In genomic region chr5:151684690-151685361, GRCh38 we compare ENCODE assay signal across 9 cellular contexts. TPM values are rescaled to one million over a fixed set of nuclear protein-coding genes. Genes with fewer than 3 reads are reported as not detected.
A peak's percentile ranks its signal among the peaks of the same experiment; 100 is the strongest.
DNase-seq lines count a peak whose midpoint lies in the region; ATAC-seq and TF ChIP-seq lines count a peak whose summit lies in the region.
"Had no signal": no experiment of that assay in that cellular context is flagged by ENCODE, and none has a peak within 500 bp of the region (broad histone marks: within the 10 kb centered on the region; RNA-seq: fewer than 3 reads in every experiment).

No MANE protein-coding gene starts in this region.

- H3K4me1 Mint-ChIP-seq in CD14-positive monocyte (peaks cover 60% of the 10 kb centered on the region), T-helper 17 cell (peaks cover 13% of the 10 kb centered on the region)

- ATAC-seq in HG03354 (IDR thresholded peaks at IDR 0.05; ENCODE audit: poor library complexity, severe bottlenecking, unreplicated experiment) (no peak), T-helper 17 cell (no peak)

- intact Hi-C loops in CD14-positive monocyte (cut with micrococcal nuclease): no loop called here

- H3K9me3 ChIP-seq in muscle layer of duodenum (ENCODE audit: control insufficient read depth in 1 of 2, low read length in 2 of 2) (no peaks in the 10 kb centered on the region), T-helper 17 cell (ENCODE audit: control insufficient read depth, low read length, poor library complexity, severe bottlenecking) (no peaks in the 10 kb centered on the region)

- DNase-seq in CD14-positive monocyte (ENCODE audit: low spot score): no peak
- DNase-seq in NCI-H226: peak; percentile 95
- no peak for DNase-seq in epithelial cell of prostate (ENCODE audit: low read depth, low spot score)
- DNase-seq in DMS79 (lab: John Stamatoyannopoulos, UW): no peak
- no peak for DNase-seq in COR-L47 (lab: John Stamatoyannopoulos, UW)
- no peak for DNase-seq in T-helper 17 cell
- DNase-seq: naive B cell had no signal

- H3K27ac ChIP-seq in epithelial cell of prostate (peak overlapping the region; percentile 39), muscle layer of duodenum (ENCODE audit: low read length) (peak overlapping the region; percentile 95)

- H3K27me3 ChIP-seq in muscle layer of duodenum (ENCODE audit: low read depth, low read length): no peaks in the 10 kb centered on the region

- H3K27ac Mint-ChIP-seq in CD14-positive monocyte: peak overlapping the region in 3 of 7 donors; percentile 27 to 50 (median 41)
- no peak overlapping the region for H3K27ac Mint-ChIP-seq in T-helper 17 cell
- H3K27ac Mint-ChIP-seq: naive B cell had no signal

- no peak overlapping the region for H3K4me3 Mint-ChIP-seq in CD14-positive monocyte
- no peak overlapping the region for H3K4me3 Mint-ChIP-seq in T-helper 17 cell
- H3K4me3 Mint-ChIP-seq: naive B cell had no signal

- H3K36me3 Mint-ChIP-seq in CD14-positive monocyte (no peaks in the 10 kb centered on the region), T-helper 17 cell (ENCODE audit: low read depth) (peaks cover 7% of the 10 kb centered on the region)

- H3K36me3 ChIP-seq in muscle layer of duodenum (ENCODE audit: control insufficient read depth in 1 of 2, insufficient read depth in 2 of 2, low read length in 2 of 2): peaks cover 0 to 20% of the 10 kb centered on the region in 2 donors

- peaks cover 4 to 15% (median 7%) of the 10 kb centered on the region in 3 donors for H3K27me3 Mint-ChIP-seq in CD14-positive monocyte (ENCODE audit: low read depth in 3 of 3)
- H3K27me3 Mint-ChIP-seq in T-helper 17 cell: peaks cover 61% of the 10 kb centered on the region

- H3K4me3 ChIP-seq in muscle layer of duodenum (ENCODE audit: low read depth in 1 of 2, low read length in 2 of 2): peak overlapping the region; percentile 77 to 80

- peaks cover 12 to 43% of the 10 kb centered on the region in 2 donors for H3K4me1 ChIP-seq in muscle layer of duodenum (ENCODE audit: control insufficient read depth in 1 of 2, insufficient read depth in 2 of 2, low read length in 2 of 2)

- TF ChIP-seq CTCF in CD14-positive monocyte (IDR thresholded peaks at IDR 0.05): peak; percentile 41

- H3K9me3 Mint-ChIP-seq in CD14-positive monocyte: peaks cover 0 to 5% (median 0%) of the 10 kb centered on the region in 7 donors
- H3K9me3 Mint-ChIP-seq: naive B cell had no signal

RNA-seq across cellular contexts. Expression of gene SPARC, which starts 1.9 kb away (rescaled TPM):
- 10 to 100 TPM; 10.7 to 19.7 TPM for polyA plus RNA-seq in CD14-positive monocyte
- total RNA-seq in T-helper 17 cell: 100 to 1,000 TPM in 1 of 2 donors, 10 to 100 TPM in 1; 12.5 to 494 TPM
